13 cellular contexts compared by ENCODE assay signal in genomic region chr18:48680871-48681270, GRCh38.
DNase-seq lines count a peak whose midpoint lies in the region; ATAC-seq and TF ChIP-seq lines count a peak whose summit lies in the region.
"Had no signal": no experiment of that assay in that cellular context is flagged by ENCODE, and none has a peak within 500 bp of the region (broad histone marks: within the 10 kb centered on the region; RNA-seq: fewer than 3 reads in every experiment).

No MANE protein-coding gene starts in this region.

- intact Hi-C loops in dorsolateral prefrontal cortex (cut with DNase I) (loop anchor here in 1 of 2 donors (10.0 kb wide), 1 partner anchor 54 kb away; no protein-coding TSS in a partner anchor), posterior vena cava (cut with DNase I) (loop anchor here (10.0 kb wide), 2 partner anchors 74 to 104 kb away; no protein-coding TSS in a partner anchor)

- ATAC-seq in HG03025 (IDR thresholded peaks at IDR 0.05; ENCODE audit: low FRiP score, unreplicated experiment): no peak
- ATAC-seq: CD8-positive, alpha-beta T cell had no signal

- peak overlapping the region in 57 of 59 donors; percentile 12 to 91 (median 75) for H3K27ac ChIP-seq in dorsolateral prefrontal cortex
- H3K27ac ChIP-seq: 22Rv1 had no signal

- TF ChIP-seq CTCF in dorsolateral prefrontal cortex (IDR thresholded peaks at IDR 0.05 in 54 of 56, conservative IDR thresholded peaks at IDR 0.05 in 2 of 56; ENCODE audit: low read depth in 1 of 56, partially characterized antibody in 56 of 56): peak in 17 of 56 donors; percentile 10 to 38 (median 22)

- no peaks in the 10 kb centered on the region for H3K27me3 ChIP-seq in dorsolateral prefrontal cortex

- H3K4me3 ChIP-seq in dorsolateral prefrontal cortex: no peak overlapping the region

- peak; percentile 59 for DNase-seq in Ammon's horn (ENCODE audit: low spot score)
- DNase-seq in dorsolateral prefrontal cortex: peak in 6 of 10 donors; percentile 45 to 66 (median 64)
- DNase-seq in hypothalamus (lab: John Stamatoyannopoulos, UW): peak in 30 of 51 donors; percentile 12 to 76 (median 48)
- DNase-seq in posterior vena cava (ENCODE audit: low spot score): peak; percentile 97
- no peak for DNase-seq in KG1 (lab: John Stamatoyannopoulos, UW)
- no peak for DNase-seq in NCI-H446 (lab: John Stamatoyannopoulos, UW)
- DNase-seq in NCI-H2107 (lab: John Stamatoyannopoulos, UW): no peak
- DNase-seq: activated CD4-positive, alpha-beta T cell treated with anti-CD3 and anti-CD28 coated beads for 1 hour; activated T-cell treated with anti-CD3 and anti-CD28 coated beads for 4 hours; CD8-positive, alpha-beta T cell; NCI-H226 had no signal

Comparison
In these comparisons a context has a peak if more than half of its experiments do, and no peak if none do; other contexts are left out.
1. DNase-seq: peak in Ammon's horn (single experiment), dorsolateral prefrontal cortex (6 of 10), hypothalamus (30 of 51) and posterior vena cava (single experiment); none in KG1 (single experiment), NCI-H446 (0 of 2) and NCI-H2107 (single experiment).